In the genomic region with DNA sequence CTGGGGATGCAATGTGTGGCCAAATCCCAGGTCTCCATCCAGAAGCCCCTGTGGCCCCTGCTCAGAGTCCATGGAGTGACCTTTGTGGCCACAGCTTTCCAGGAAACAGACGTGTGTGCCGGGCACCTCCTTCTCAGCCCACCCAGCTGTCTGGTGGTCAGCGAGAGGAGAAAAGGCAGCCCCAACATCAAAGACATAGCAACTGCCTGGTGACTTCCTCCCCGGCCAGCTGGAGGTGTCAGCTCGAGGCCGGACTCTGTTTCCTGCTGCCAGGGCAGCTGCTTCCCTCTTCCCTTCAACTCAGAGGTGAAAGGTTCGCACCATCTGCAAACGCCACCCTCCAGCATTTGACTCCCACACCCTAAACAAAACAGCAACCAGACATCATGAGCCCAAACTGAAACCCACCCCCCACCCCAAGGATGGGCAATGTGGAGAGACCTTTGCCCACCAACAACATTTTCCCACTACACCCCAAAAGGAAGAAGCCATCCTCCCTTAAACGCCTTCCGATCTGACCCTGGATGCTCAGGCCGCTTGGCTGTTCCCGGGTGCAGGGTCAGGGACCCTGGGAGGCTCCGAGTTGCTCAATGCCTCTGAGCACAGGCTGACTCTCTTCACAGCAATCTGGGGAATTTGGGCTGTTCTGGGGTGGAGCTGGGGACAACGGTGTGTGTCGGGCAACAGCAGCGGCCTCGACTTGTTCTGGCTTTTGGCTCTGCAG, we compare ENCODE assay signal across 8 cellular contexts.
DNase-seq lines count a peak whose midpoint lies in the region; FAIRE-seq and TF ChIP-seq lines count a peak whose summit lies in the region.
"Had no signal": no experiment of that assay in that cellular context is flagged by ENCODE, and none has a peak within 500 bp of the region (broad histone marks: within the 10 kb centered on the region; RNA-seq: fewer than 3 reads in every experiment).

No MANE protein-coding gene starts in this region.

- no peak overlapping the region for H3K4me3 Mint-ChIP-seq in activated naive CD8-positive, alpha-beta T cell treated with anti-CD3 and anti-CD28 coated beads for 36 hours
- H3K4me3 Mint-ChIP-seq: activated T-helper 17 cell treated with anti-CD3 and anti-CD28 coated beads, Interleukin-2, amount 50 U/mL, for 72 hours had no signal

- H3K9me3 Mint-ChIP-seq in activated naive CD8-positive, alpha-beta T cell treated with anti-CD3 and anti-CD28 coated beads for 36 hours: peaks cover 5% of the 10 kb centered on the region
- H3K9me3 Mint-ChIP-seq: activated T-helper 17 cell treated with anti-CD3 and anti-CD28 coated beads, Interleukin-2, amount 50 U/mL, for 72 hours had no signal

- intact Hi-C loops in transverse colon (cut with DNase I; ENCODE audit: low total_unique reads): no loop called here
- intact Hi-C loops in dorsolateral prefrontal cortex (cut with DNase I): no loop called here

- no peak overlapping the region for H3K27ac ChIP-seq in brain microvascular endothelial cell
- H3K27ac ChIP-seq in transverse colon: peak overlapping the region; percentile 35 to 54 (median 44)
- no peak overlapping the region for H3K27ac ChIP-seq in dorsolateral prefrontal cortex

- H3K27ac Mint-ChIP-seq in activated naive CD8-positive, alpha-beta T cell treated with anti-CD3 and anti-CD28 coated beads for 36 hours: no peak overlapping the region
- H3K27ac Mint-ChIP-seq: activated T-helper 17 cell treated with anti-CD3 and anti-CD28 coated beads, Interleukin-2, amount 50 U/mL, for 72 hours had no signal

- no peaks in the 10 kb centered on the region for H3K27me3 ChIP-seq in brain microvascular endothelial cell (replicated peaks)
- H3K27me3 ChIP-seq in transverse colon: no peaks in the 10 kb centered on the region
- H3K27me3 ChIP-seq in dorsolateral prefrontal cortex: no peaks in the 10 kb centered on the region

- 47 to 69% methylated on average over 3 to 17 of the region's 17 CpGs for WGBS in transverse colon (ENCODE audit: low coverage in 1 of 2), 2 donors

- no peaks in the 10 kb centered on the region for H3K27me3 Mint-ChIP-seq in activated naive CD8-positive, alpha-beta T cell treated with anti-CD3 and anti-CD28 coated beads for 36 hours

- no peaks in the 10 kb centered on the region for H3K36me3 ChIP-seq in brain microvascular endothelial cell (replicated peaks)
- H3K36me3 ChIP-seq in transverse colon: no peaks in the 10 kb centered on the region

- H3K4me1 ChIP-seq in transverse colon: peaks cover 0 to 25% (median 7%) of the 10 kb centered on the region in 4 donors

- peak; percentile 67 for DNase-seq in HTR-8/SVneo (ENCODE audit: insufficient read length, low spot score)
- DNase-seq in brain microvascular endothelial cell: peak; percentile 47
- peak; percentile 79 for DNase-seq in kidney tubule cell (ENCODE audit: low spot score)
- DNase-seq in transverse colon: peak; percentile 39
- DNase-seq in NCI-H1105 (lab: John Stamatoyannopoulos, UW): no peak
- no peak for DNase-seq in dorsolateral prefrontal cortex
- DNase-seq in activated naive CD8-positive, alpha-beta T cell treated with anti-CD3 and anti-CD28 coated beads for 36 hours: no peak

- peak; percentile 82 for FAIRE-seq in HTR-8/SVneo (lab: Jason Lieb, UNC)

- TF ChIP-seq CTCF in brain microvascular endothelial cell (IDR thresholded peaks at IDR 0.05; ENCODE audit: low read depth, low read length, missing control alignments): no peak
- no peak for TF ChIP-seq CTCF in transverse colon (IDR thresholded peaks at IDR 0.05)
- no peak for TF ChIP-seq CTCF in dorsolateral prefrontal cortex (IDR thresholded peaks at IDR 0.05 in 54 of 56, conservative IDR thresholded peaks at IDR 0.05 in 2 of 56; ENCODE audit: low read depth in 1 of 56, partially characterized antibody in 56 of 56)

- H3K4me3 ChIP-seq in brain microvascular endothelial cell (ENCODE audit: low read depth, low read length): no peak overlapping the region
- H3K4me3 ChIP-seq in transverse colon: no peak overlapping the region
- no peak overlapping the region for H3K4me3 ChIP-seq in dorsolateral prefrontal cortex

- no peak for TF ChIP-seq POLR2A in transverse colon (IDR thresholded peaks at IDR 0.05)

- no peaks in the 10 kb centered on the region for H3K36me3 Mint-ChIP-seq in activated naive CD8-positive, alpha-beta T cell treated with anti-CD3 and anti-CD28 coated beads for 36 hours

- H3K4me1 Mint-ChIP-seq in activated naive CD8-positive, alpha-beta T cell treated with anti-CD3 and anti-CD28 coated beads for 36 hours: no peaks in the 10 kb centered on the region
- H3K4me1 Mint-ChIP-seq: activated T-helper 17 cell treated with anti-CD3 and anti-CD28 coated beads, Interleukin-2, amount 50 U/mL, for 72 hours had no signal

- in situ Hi-C loops in brain microvascular endothelial cell (cut with HindIII; ENCODE audit: low pct_ligation_motif_present, low sequenced_read_pairs): no loop called here
- in situ Hi-C loops in transverse colon (cut with MboI; ENCODE audit: low pct_ligation_motif_present in 1 of 4, low pct_unique_long_range_greater_than_20kb in 1 of 4, low sequenced_read_pairs in 3 of 4): no loop called here

- TF ChIP-seq EP300 in transverse colon (IDR thresholded peaks at IDR 0.05; ENCODE audit: low read depth): no peak

- H3K9me3 ChIP-seq in transverse colon: no peaks in the 10 kb centered on the region

Comparison
In these comparisons a context has a peak if more than half of its experiments do, and no peak if none do; other contexts are left out.
1. DNase-seq: peak in HTR-8/SVneo (single experiment), brain microvascular endothelial cell (single experiment), kidney tubule cell (single experiment) and transverse colon (single experiment); none in NCI-H1105 (single experiment), dorsolateral prefrontal cortex (0 of 10) and activated naive CD8-positive, alpha-beta T cell treated with anti-CD3 and anti-CD28 coated beads for 36 hours (single experiment).
2. H3K27ac ChIP-seq: peak in transverse colon (4 of 4); none in brain microvascular endothelial cell (single experiment) and dorsolateral prefrontal cortex (0 of 59).